Comparison of ENCODE assay signal across 27 cellular contexts in the genomic region with DNA sequence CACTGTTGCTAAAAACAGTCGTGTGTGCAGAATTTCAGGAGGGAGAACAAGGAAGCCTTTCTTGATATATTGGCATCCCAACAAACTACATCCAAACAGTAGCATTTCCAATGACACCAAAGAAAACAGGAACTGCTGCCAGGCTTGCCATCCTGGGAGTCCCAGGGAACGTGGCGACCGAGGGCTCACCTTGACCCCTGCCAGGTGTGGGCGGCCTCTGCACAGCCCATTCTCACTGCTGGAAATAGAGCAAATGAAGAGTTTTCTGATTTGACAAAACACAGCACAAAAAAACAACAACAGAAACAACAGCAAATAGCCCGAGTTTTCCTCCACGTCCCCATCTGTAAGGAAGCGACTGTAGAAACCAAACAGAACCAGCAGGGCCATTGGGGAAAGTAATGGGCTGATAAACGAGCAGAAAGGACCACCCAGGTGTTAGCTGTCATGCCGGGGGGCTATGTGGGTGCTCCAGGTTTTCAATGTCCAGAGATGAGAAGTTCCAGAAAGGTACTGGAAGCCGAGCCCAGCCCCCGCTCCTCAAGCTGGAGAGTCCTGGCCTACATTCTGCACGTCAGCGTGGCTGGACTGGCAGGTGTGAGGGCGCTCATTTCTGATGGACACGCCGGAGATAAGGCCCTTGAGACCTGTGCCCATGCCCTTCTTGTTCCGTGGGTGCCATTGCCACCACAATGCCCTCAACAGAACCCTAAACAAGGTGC.
DNase-seq lines count a peak whose midpoint lies in the region; ATAC-seq and TF ChIP-seq lines count a peak whose summit lies in the region.
"Had no signal": no experiment of that assay in that cellular context is flagged by ENCODE, and none has a peak within 500 bp of the region (broad histone marks: within the 10 kb centered on the region; RNA-seq: fewer than 3 reads in every experiment).

No MANE protein-coding gene starts in this region.

- peaks cover 41% of the 10 kb centered on the region for H3K27me3 Mint-ChIP-seq in osteocyte (ENCODE audit: unreplicated experiment)
- peaks cover 18% of the 10 kb centered on the region for H3K27me3 Mint-ChIP-seq in type B pancreatic cell

- H3K27ac Mint-ChIP-seq in osteocyte (ENCODE audit: unreplicated experiment) (no peak overlapping the region), type B pancreatic cell (no peak overlapping the region)
- H3K27ac Mint-ChIP-seq: activated naive CD4-positive, alpha-beta T cell treated with anti-CD3 and anti-CD28 coated beads, Interleukin-2, amount 10 ng/mL, durations not matched to agents 7 days and 5 days; effector memory CD8-positive, alpha-beta T cell; natural killer cell had no signal

- peaks cover 17% of the 10 kb centered on the region for H3K4me1 ChIP-seq in left ventricle myocardium inferior
- H3K4me1 ChIP-seq: Caco-2, left lung, parathyroid adenoma, transverse colon had no signal

- no peak overlapping the region for H3K4me3 Mint-ChIP-seq in osteocyte (ENCODE audit: unreplicated experiment)
- no peak overlapping the region for H3K4me3 Mint-ChIP-seq in type B pancreatic cell
- H3K4me3 Mint-ChIP-seq: activated naive CD4-positive, alpha-beta T cell treated with anti-CD3 and anti-CD28 coated beads, Interleukin-2, amount 10 ng/mL, durations not matched to agents 7 days and 5 days; effector memory CD8-positive, alpha-beta T cell; natural killer cell had no signal

- ATAC-seq in GM21381 (IDR thresholded peaks at IDR 0.05; ENCODE audit: unreplicated experiment), result no peak
- ATAC-seq: effector memory CD8-positive, alpha-beta T cell; K562; natural killer cell; stimulated activated naive CD8-positive, alpha-beta T cell treated with anti-CD3 and anti-CD28 coated beads, Interleukin-15, Interleukin-2, amounts not matched to agents 100 U/mL and 50 U/mL, for 24 hours had no signal

- no peak for TF ChIP-seq CTCF in coronary artery (IDR thresholded peaks at IDR 0.05)
- TF ChIP-seq CTCF in left ventricle myocardium inferior (IDR thresholded peaks at IDR 0.05; ENCODE audit: borderline replicate concordance), result no peak
- no peak for TF ChIP-seq CTCF in osteocyte (IDR thresholded peaks at IDR 0.05)
- no peak for TF ChIP-seq CTCF in type B pancreatic cell (conservative IDR thresholded peaks at IDR 0.05)

- H3K36me3 Mint-ChIP-seq in osteocyte (ENCODE audit: unreplicated experiment), result no peaks in the 10 kb centered on the region
- H3K36me3 Mint-ChIP-seq in type B pancreatic cell, result no peaks in the 10 kb centered on the region
- H3K36me3 Mint-ChIP-seq: activated naive CD4-positive, alpha-beta T cell treated with anti-CD3 and anti-CD28 coated beads, Interleukin-2, amount 10 ng/mL, durations not matched to agents 7 days and 5 days; natural killer cell had no signal

- intact Hi-C loops in left ventricle myocardium inferior (cut with micrococcal nuclease), result no loop called here

- H3K4me3 ChIP-seq in coronary artery (no peak overlapping the region), left ventricle myocardium inferior (no peak overlapping the region)
- H3K4me3 ChIP-seq: esophagus squamous epithelium, K562, left lung, SK-N-MC, transverse colon had no signal

- DNase-seq in coronary artery (ENCODE audit: low spot score), result peak; percentile 75
- no peak for DNase-seq in left ventricle myocardium inferior
- peak; percentile 70 for DNase-seq in osteocyte (ENCODE audit: extremely low spot score, unreplicated experiment)
- peak; percentile 44 for DNase-seq in type B pancreatic cell (ENCODE audit: extremely low spot score, unreplicated experiment)
- no peak for DNase-seq in NCI-H446 (lab: John Stamatoyannopoulos, UW)
- no peak for DNase-seq in NCI-H1694 (lab: John Stamatoyannopoulos, UW)
- DNase-seq: activated CD4-positive, alpha-beta T cell treated with anti-CD3 and anti-CD28 coated beads, Interleukin-2, amount 50 U/mL, for 4 hours; activated CD4-positive, CD25-positive, alpha-beta regulatory T cell; activated naive CD4-positive, alpha-beta T cell treated with anti-CD3 and anti-CD28 coated beads, Interleukin-2, amount 10 ng/mL, durations not matched to agents 7 days and 5 days; amniotic stem cell; Caco-2; effector memory CD8-positive, alpha-beta T cell; esophagus squamous epithelium; natural killer cell; NCI-H1105; NCI-H2081; NCI-H226; NCI-H774; RPMI8226; stimulated activated naive CD8-positive, alpha-beta T cell treated with anti-CD3 and anti-CD28 coated beads, Interleukin-15, Interleukin-2, amounts not matched to agents 100 U/mL and 50 U/mL, for 24 hours; transverse colon had no signal

- H3K27ac ChIP-seq in coronary artery (peak overlapping the region; percentile 32 to 79), left ventricle myocardium inferior (replicated peaks) (peak overlapping the region; percentile 60)
- H3K27ac ChIP-seq: brain microvascular endothelial cell, parathyroid adenoma, SK-N-MC had no signal

- no peaks in the 10 kb centered on the region for H3K36me3 ChIP-seq in left ventricle myocardium inferior
- H3K36me3 ChIP-seq: brain microvascular endothelial cell, esophagus squamous epithelium, left lung, transverse colon had no signal

- H3K4me1 Mint-ChIP-seq in osteocyte (ENCODE audit: unreplicated experiment), result peaks cover 8% of the 10 kb centered on the region
- peaks cover 12% of the 10 kb centered on the region for H3K4me1 Mint-ChIP-seq in type B pancreatic cell (ENCODE audit: unreplicated experiment)
- H3K4me1 Mint-ChIP-seq: activated naive CD4-positive, alpha-beta T cell treated with anti-CD3 and anti-CD28 coated beads, Interleukin-2, amount 10 ng/mL, durations not matched to agents 7 days and 5 days; natural killer cell had no signal

- peaks cover 56% of the 10 kb centered on the region for H3K27me3 ChIP-seq in left ventricle myocardium inferior (ENCODE audit: low read depth)
- H3K27me3 ChIP-seq: brain microvascular endothelial cell, transverse colon had no signal

- H3K9me3 ChIP-seq in left ventricle myocardium inferior (replicated peaks), result peaks cover 7% of the 10 kb centered on the region
- H3K9me3 ChIP-seq: Caco-2, esophagus squamous epithelium, transverse colon had no signal

- peaks cover 5% of the 10 kb centered on the region for H3K9me3 Mint-ChIP-seq in osteocyte (ENCODE audit: unreplicated experiment)
- no peaks in the 10 kb centered on the region for H3K9me3 Mint-ChIP-seq in type B pancreatic cell
- H3K9me3 Mint-ChIP-seq: activated naive CD4-positive, alpha-beta T cell treated with anti-CD3 and anti-CD28 coated beads, Interleukin-2, amount 10 ng/mL, durations not matched to agents 7 days and 5 days; effector memory CD8-positive, alpha-beta T cell; natural killer cell had no signal

Comparison
In these comparisons a context has a peak if more than half of its experiments do, and no peak if none do; other contexts are left out.
1. DNase-seq: peak in coronary artery (single experiment), osteocyte (single experiment) and type B pancreatic cell (single experiment); none in left ventricle myocardium inferior (single experiment), NCI-H446 (0 of 2) and NCI-H1694 (single experiment).